Comparison of ENCODE assay signal across 1 cellular context in genomic region chr19:16338470-16339360, GRCh38.
TF ChIP-seq lines count a peak whose summit lies in the region.

No MANE protein-coding gene starts in this region.

TF ChIP-seq in IMR-90, 13 proteins besides CTCF, POLR2A, EP300 and RAD21 (continued from another document):
- TF ChIP-seq ELK1 (IDR thresholded peaks at IDR 0.05; ENCODE audit: borderline replicate concordance, low read depth, low read length) (no peak), NFE2L2 (IDR thresholded peaks at IDR 0.05; ENCODE audit: low read depth, low read length) (peak; percentile 31; the same call in 1 of the 2 replicates), MXI1 (IDR thresholded peaks at IDR 0.05; ENCODE audit: borderline replicate concordance, low read depth, low read length) (no peak), FOS (IDR thresholded peaks at IDR 0.05; ENCODE audit: low read depth, low read length) (peak; percentile 51; the same call in 1 of the 2 replicates), MAZ (IDR thresholded peaks at IDR 0.05; ENCODE audit: borderline replicate concordance, low read depth, low read length) (peak; percentile 49; the same call in 1 of the 2 replicates), SMC3 (IDR thresholded peaks at IDR 0.05; ENCODE audit: low read depth, low read length) (0 out of 2 replicates have a peak, but pooled peaks have one; percentile 7), RCOR1 (IDR thresholded peaks at IDR 0.05; ENCODE audit: insufficient replicate concordance, low read length) (peak; percentile 16)
